7 cellular contexts compared by ENCODE assay signal in genomic region chr9:40584039-40584438, GRCh38.
DNase-seq lines count a peak whose midpoint lies in the region; ATAC-seq and TF ChIP-seq lines count a peak whose summit lies in the region.
"Not testable (repeated sequence)": the region's sequence is repeated elsewhere in the genome, so short reads cannot be mapped to it uniquely, and the experiment has no call there.

No MANE protein-coding gene starts in this region.

- peak in 1 of 3 donors; percentile 15 for TF ChIP-seq POLR2A in body of pancreas (IDR thresholded peaks at IDR 0.05)

- H3K27me3 Mint-ChIP-seq in WTC11 (ENCODE audit: low read depth): peaks cover 33% of the 10 kb centered on the region
- not testable (repeated sequence) for H3K27me3 Mint-ChIP-seq in mesothelial cell of epicardium (ENCODE audit: low read depth); stimulated activated naive B cell treated with anti-CD40 and anti-IgM and Interleukin-4, amounts not matched to agents 10 μg/mL and 1 μg/mL and 100 μg/mL, for 72 hours

- H3K9me3 ChIP-seq in body of pancreas: not testable (repeated sequence)

- H3K4me3 Mint-ChIP-seq in WTC11 (peak overlapping the region; percentile 37), mesothelial cell of epicardium (peak overlapping the region; percentile 51)
- peak overlapping the region; percentile 55 to 73 for H3K4me3 Mint-ChIP-seq in stimulated activated naive B cell treated with anti-CD40 and anti-IgM and Interleukin-4, amounts not matched to agents 10 μg/mL and 1 μg/mL and 100 μg/mL, for 72 hours

- not testable (repeated sequence) for H3K4me3 ChIP-seq in body of pancreas

- POLR2A ChIA-PET in WTC11 (lab: Charles Lee): not testable (repeated sequence)

- H3K27ac Mint-ChIP-seq in WTC11; mesothelial cell of epicardium; stimulated activated naive B cell treated with anti-CD40 and anti-IgM and Interleukin-4, amounts not matched to agents 10 μg/mL and 1 μg/mL and 100 μg/mL, for 72 hours: not testable (repeated sequence)

- intact Hi-C loops in body of pancreas (cut with DNase I); left cardiac atrium (cut with DNase I); posterior cingulate gyrus (cut with DNase I): not testable (repeated sequence)

- DNase-seq in WTC11 (ENCODE audit: low spot score): peak; percentile 45
- peak; percentile 23 for DNase-seq in activated T-cell treated with anti-CD3 and anti-CD28 coated beads, Interleukin-2, amount 50 U/mL, for 1 hour
- DNase-seq in body of pancreas: peak in 3 of 4 donors; percentile 13 to 27 (median 27)
- DNase-seq in left cardiac atrium: peak; percentile 24
- DNase-seq in mesothelial cell of epicardium (ENCODE audit: low spot score in 2 of 2, unreplicated experiment in 2 of 2): peak in 1 of 2 experiments; percentile 22
- peak in 6 of 10 donors; percentile 7 to 79 (median 49) for DNase-seq in posterior cingulate gyrus
- not testable (repeated sequence) for DNase-seq in stimulated activated naive B cell treated with anti-CD40 and anti-IgM and Interleukin-4, amounts not matched to agents 10 μg/mL and 1 μg/mL and 100 μg/mL, for 72 hours

- H3K36me3 ChIP-seq in body of pancreas (replicated peaks in 1 of 2; ENCODE audit: insufficient read depth in 1 of 2, low read depth in 2 of 2): not testable (repeated sequence)

- CTCF ChIA-PET in WTC11 (lab: Charles Lee): not testable (repeated sequence)

- ATAC-seq in WTC11; body of pancreas; left cardiac atrium; stimulated activated naive B cell treated with anti-CD40 and anti-IgM and Interleukin-4, amounts not matched to agents 10 μg/mL and 1 μg/mL and 100 μg/mL, for 72 hours (replicated peaks): not testable (repeated sequence)

- not testable (repeated sequence) for TF ChIP-seq CTCF in WTC11 (IDR thresholded peaks at IDR 0.05); body of pancreas (IDR thresholded peaks at IDR 0.05); mesothelial cell of epicardium (IDR thresholded peaks at IDR 0.05; ENCODE audit: unreplicated experiment)

- not testable (repeated sequence) for H3K27me3 ChIP-seq in body of pancreas

- 74% methylated on average over 33 to 45 of the region's 67 CpGs for WGBS in body of pancreas, 2 donors

- H3K4me1 ChIP-seq in body of pancreas: not testable (repeated sequence)

- H3K27ac ChIP-seq in body of pancreas: not testable (repeated sequence)

- H3K9me3 Mint-ChIP-seq in WTC11; mesothelial cell of epicardium; stimulated activated naive B cell treated with anti-CD40 and anti-IgM and Interleukin-4, amounts not matched to agents 10 μg/mL and 1 μg/mL and 100 μg/mL, for 72 hours: not testable (repeated sequence)

- peaks cover 15% of the 10 kb centered on the region for H3K4me1 Mint-ChIP-seq in WTC11
- H3K4me1 Mint-ChIP-seq in mesothelial cell of epicardium; stimulated activated naive B cell treated with anti-CD40 and anti-IgM and Interleukin-4, amounts not matched to agents 10 μg/mL and 1 μg/mL and 100 μg/mL, for 72 hours: not testable (repeated sequence)

- H3K36me3 Mint-ChIP-seq in WTC11; mesothelial cell of epicardium; stimulated activated naive B cell treated with anti-CD40 and anti-IgM and Interleukin-4, amounts not matched to agents 10 μg/mL and 1 μg/mL and 100 μg/mL, for 72 hours: not testable (repeated sequence)
